Comparison of ENCODE assay signal across 12 cellular contexts in genomic region chr18:63476666-63477065, GRCh38. TPM values are rescaled to one million over a fixed set of nuclear protein-coding genes. Genes with fewer than 3 reads are reported as not detected.
DNase-seq lines count a peak whose midpoint lies in the region; ATAC-seq and TF ChIP-seq lines count a peak whose summit lies in the region.
"Had no signal": no experiment of that assay in that cellular context is flagged by ENCODE, and none has a peak within 500 bp of the region (broad histone marks: within the 10 kb centered on the region; RNA-seq: fewer than 3 reads in every experiment).

Gene SERPINB5 (plus strand): TSS chr18:63476958. CDS start chr18:63484429, 7,471 bp downstream.

- H4K20me1 ChIP-seq in MM.1S (ENCODE audit: insufficient read depth, low read length) = no peaks in the 10 kb centered on the region

- H3K79me2 ChIP-seq in MM.1S (ENCODE audit: low read length) = no peaks in the 10 kb centered on the region

- no peak within 1 kb of the TSS for H3K4me2 ChIP-seq in MM.1S (ENCODE audit: low read depth, low read length)

- WGBS in stomach, 5 donors = 63 to 84% (median 68%) methylated on average over 21 of the region's 21 CpGs

- DNase-seq in HT-29 (ENCODE audit: low spot score) (peak; percentile 80), NCI-H2227 treated with DMSO at 0.1 percent for 48 hours (lab: John Stamatoyannopoulos, UW) (peak; percentile 9), colonic mucosa (peak; percentile 89), stomach (peak; percentile 49), HuH-7.5 (ENCODE audit: low spot score) (no peak), MM.1S (no peak), Right ventricle myocardium superior (no peak)
- DNase-seq: CD8-positive, alpha-beta T cell; effector memory CD8-positive, alpha-beta T cell; NCI-H524 had no signal

- no peaks in the 10 kb centered on the region for H3K9me2 ChIP-seq in MM.1S (replicated peaks; ENCODE audit: insufficient read depth, low read length)

- no peak within 1 kb of the TSS for H3K4me3 ChIP-seq in colonic mucosa
- H3K4me3 ChIP-seq in stomach = no peak within 1 kb of the TSS
- no peak within 1 kb of the TSS for H3K4me3 ChIP-seq in MM.1S (ENCODE audit: low read length)

- intact Hi-C loops in colonic mucosa (cut with DNase I) = no loop called here
- intact Hi-C loops in stomach (cut with DNase I; ENCODE audit: low total_unique reads) = no loop called here
- intact Hi-C loops in Right ventricle myocardium superior (cut with DNase I) = no loop called here

- no peaks in the 10 kb centered on the region for H3K36me3 ChIP-seq in colonic mucosa
- no peaks in the 10 kb centered on the region for H3K36me3 ChIP-seq in stomach
- no peaks in the 10 kb centered on the region for H3K36me3 ChIP-seq in MM.1S (replicated peaks; ENCODE audit: insufficient read depth, low read length)

- no peak for TF ChIP-seq CTCF in colonic mucosa (IDR thresholded peaks at IDR 0.05)
- TF ChIP-seq CTCF in stomach (IDR thresholded peaks at IDR 0.05) = no peak
- no peak for TF ChIP-seq CTCF in MM.1S (IDR thresholded peaks at IDR 0.05; ENCODE audit: low read length)

- H3K9ac ChIP-seq in colonic mucosa (ENCODE audit: low read depth in 2 of 2, low read length in 2 of 2) (no peak within 1 kb of the TSS), MM.1S (ENCODE audit: low read length) (no peak within 1 kb of the TSS)

- H3K4me1 ChIP-seq in colonic mucosa (no peaks in the 10 kb centered on the region), stomach (no peaks in the 10 kb centered on the region), MM.1S (ENCODE audit: low read length) (no peaks in the 10 kb centered on the region)

- no peak for ATAC-seq in GM21737 (IDR thresholded peaks at IDR 0.05; ENCODE audit: unreplicated experiment)
- ATAC-seq in Right ventricle myocardium superior (ENCODE audit: poor library complexity) = no peak
- ATAC-seq: CD8-positive, alpha-beta T cell; effector memory CD8-positive, alpha-beta T cell had no signal

- H3F3A ChIP-seq in MM.1S (ENCODE audit: insufficient read depth, low read length) = no peaks in the 10 kb centered on the region

- no peak within 1 kb of the TSS for H3K27ac ChIP-seq in colonic mucosa
- H3K27ac ChIP-seq in stomach = no peak within 1 kb of the TSS
- no peak within 1 kb of the TSS for H3K27ac ChIP-seq in MM.1S (ENCODE audit: low read length)

- no peak for TF ChIP-seq POLR2A in stomach (IDR thresholded peaks at IDR 0.05)

- H3K27me3 ChIP-seq in colonic mucosa = no peaks in the 10 kb centered on the region
- H3K27me3 ChIP-seq in stomach = no peaks in the 10 kb centered on the region
- H3K27me3 ChIP-seq in MM.1S (replicated peaks; ENCODE audit: insufficient read depth, low read length) = no peaks in the 10 kb centered on the region

- TF ChIP-seq EP300 in stomach (IDR thresholded peaks at IDR 0.05) = no peak

- H3K9me3 ChIP-seq in colonic mucosa = no peaks in the 10 kb centered on the region
- no peaks in the 10 kb centered on the region for H3K9me3 ChIP-seq in stomach
- no peaks in the 10 kb centered on the region for H3K9me3 ChIP-seq in MM.1S (replicated peaks; ENCODE audit: insufficient read depth, low read length)

- H2AFZ ChIP-seq in MM.1S (ENCODE audit: low read length) = no peak within 1 kb of the TSS

RNA-seq across cellular contexts. Expression of gene SERPINB5, which starts in this region (rescaled TPM):
- 12.9 and 13.4 TPM in 2 replicates for total RNA-seq in HT-29 (2014; rRNA removed; shearing (Covaris generic))
- 1 to 10 TPM; 4.8 to 6.1 TPM for total RNA-seq in colonic mucosa
- 1 to 10 TPM in 1 of 5 donors, under 1 TPM in 1, not detected in 3; 0.72 to 3.9 TPM for total RNA-seq in stomach
- 10 to 100 TPM in 1 of 3 donors, not detected in 2; 27.1 TPM for polyA plus RNA-seq in stomach
- total RNA-seq in Right ventricle myocardium superior = not detected
- total RNA-seq: CD8-positive, alpha-beta T cell; myocyte had no signal

Comparison
In these comparisons a context has a peak if more than half of its experiments do, and no peak if none do; other contexts are left out.
1. DNase-seq: peak in HT-29 (single experiment), NCI-H2227 treated with DMSO at 0.1 percent for 48 hours (single experiment), colonic mucosa (single experiment) and stomach (single experiment); none in HuH-7.5 (single experiment), MM.1S (single experiment) and Right ventricle myocardium superior (single experiment).